ENCODE assay signal across 14 cellular contexts in genomic region chr20:8330316-8330784, GRCh38.
"Had no signal": no experiment of that assay in that cellular context is flagged by ENCODE, and none has a peak within 500 bp of the region (broad histone marks: within the 10 kb centered on the region; RNA-seq: fewer than 3 reads in every experiment).

No MANE protein-coding gene starts in this region.

- H3K79me2 ChIP-seq: hepatocyte had no signal

- H3K4me1 ChIP-seq: breast epithelium, gastrocnemius medialis had no signal

- H3K27me3 Mint-ChIP-seq: stimulated activated naive CD8-positive, alpha-beta T cell treated with anti-CD3 and anti-CD28 coated beads, Interleukin-15, amount 100 ng/mL, for 72 hours had no signal

- H3K9me3 ChIP-seq: breast epithelium, gastrocnemius medialis, thoracic aorta had no signal

- DNase-seq: activated effector memory CD4-positive, alpha-beta T cell treated with anti-CD3 and anti-CD28 coated beads, Interleukin-2, amount 50 U/mL, for 16 hours; activated T-cell treated with anti-CD3 and anti-CD28 coated beads, Interleukin-2, amount 50 U/mL, for 1 hour; gastrocnemius medialis; left ventricle myocardium superior; retina; stimulated activated CD4-positive, alpha-beta T cell treated with anti-CD3 and anti-CD28 coated beads, Interleukin-4, amount 100 ng/mL, for 1 hour; stimulated activated CD8-positive, alpha-beta memory T cell treated with anti-CD3 and anti-CD28 coated beads, Interleukin-4, amount 100 ng/mL, for 48 hours; stimulated activated naive CD8-positive, alpha-beta T cell treated with anti-CD3 and anti-CD28 coated beads, Interleukin-15, amount 100 ng/mL, for 72 hours had no signal

- H3K27me3 ChIP-seq: breast epithelium, gastrocnemius medialis, hepatocyte had no signal

- H3K36me3 ChIP-seq: breast epithelium, gastrocnemius medialis, thoracic aorta had no signal

- H3K27ac Mint-ChIP-seq: activated naive CD4-positive, alpha-beta T cell treated with anti-CD3 and anti-CD28 coated beads, Interleukin-2, amount 50 U/mL, for 72 hours; stimulated activated naive CD8-positive, alpha-beta T cell treated with anti-CD3 and anti-CD28 coated beads, Interleukin-15, amount 100 ng/mL, for 72 hours had no signal

- H3K4me3 ChIP-seq: breast epithelium, gastrocnemius medialis, hepatocyte, thoracic aorta had no signal

- H3K4me3 Mint-ChIP-seq: neural crest cell; stimulated activated naive CD8-positive, alpha-beta T cell treated with anti-CD3 and anti-CD28 coated beads, Interleukin-15, amount 100 ng/mL, for 72 hours had no signal

- H3K4me1 Mint-ChIP-seq: stimulated activated naive CD8-positive, alpha-beta T cell treated with anti-CD3 and anti-CD28 coated beads, Interleukin-15, amount 100 ng/mL, for 72 hours had no signal

- H3K9me3 Mint-ChIP-seq: activated naive CD4-positive, alpha-beta T cell treated with anti-CD3 and anti-CD28 coated beads, Interleukin-2, amount 50 U/mL, for 72 hours; neural crest cell; stimulated activated naive CD8-positive, alpha-beta T cell treated with anti-CD3 and anti-CD28 coated beads, Interleukin-15, amount 100 ng/mL, for 72 hours had no signal

- H3K4me2 ChIP-seq: hepatocyte had no signal

- H3K36me3 Mint-ChIP-seq: activated naive CD4-positive, alpha-beta T cell treated with anti-CD3 and anti-CD28 coated beads, Interleukin-2, amount 50 U/mL, for 72 hours had no signal

- H2AFZ ChIP-seq: hepatocyte had no signal

- ATAC-seq: activated CD4-positive, CD25-positive, alpha-beta regulatory T cell treated with anti-CD3 and anti-CD28 coated beads, Interleukin-2, amount 50 U/mL, for 24 hours; activated naive CD4-positive, alpha-beta T cell treated with anti-CD3 and anti-CD28 coated beads, Interleukin-2, amount 50 U/mL, for 72 hours; gastrocnemius medialis; left ventricle myocardium superior; stimulated activated naive CD8-positive, alpha-beta T cell treated with anti-CD3 and anti-CD28 coated beads, Interleukin-15, amount 100 ng/mL, for 72 hours had no signal

- H3K27ac ChIP-seq: breast epithelium, gastrocnemius medialis, hepatocyte, thoracic aorta had no signal
